ENCODE assay signal across 11 cellular contexts in the genomic region with DNA sequence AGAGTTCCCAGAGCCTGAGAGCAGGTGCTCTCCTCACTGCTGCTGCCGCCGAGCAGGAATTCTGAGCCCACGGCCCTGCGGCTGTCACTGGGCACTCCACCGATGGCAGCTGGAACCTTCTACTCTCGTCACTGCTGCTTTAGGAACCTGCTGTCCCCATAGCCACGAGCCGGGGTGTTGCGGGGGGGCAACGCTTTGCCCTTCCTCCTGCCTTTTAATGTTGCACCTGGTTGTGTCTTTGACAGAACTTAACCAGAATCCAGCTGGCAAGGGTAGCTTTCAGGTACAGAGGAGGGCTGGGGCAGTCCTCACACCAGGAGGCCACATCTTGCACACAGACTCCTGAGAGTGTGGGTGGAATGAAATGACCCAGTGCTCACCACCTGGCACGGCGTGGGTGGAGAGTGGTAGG. TPM values are rescaled to one million over a fixed set of nuclear protein-coding genes. Genes with fewer than 3 reads are reported as not detected.
DNase-seq lines count a peak whose midpoint lies in the region; ATAC-seq and TF ChIP-seq lines count a peak whose summit lies in the region.
"Had no signal": no experiment of that assay in that cellular context is flagged by ENCODE, and none has a peak within 500 bp of the region (broad histone marks: within the 10 kb centered on the region; RNA-seq: fewer than 3 reads in every experiment).

No MANE protein-coding gene starts in this region.

- H3K36me3 ChIP-seq in heart right ventricle, result peaks cover 0 to 7% (median 0%) of the 10 kb centered on the region in 9 donors
- no peaks in the 10 kb centered on the region for H3K36me3 ChIP-seq in MM.1S (replicated peaks; ENCODE audit: insufficient read depth, low read length)
- no peaks in the 10 kb centered on the region for H3K36me3 ChIP-seq in effector memory CD4-positive, alpha-beta T cell (ENCODE audit: control insufficient read depth, insufficient read depth, low read length)
- no peaks in the 10 kb centered on the region for H3K36me3 ChIP-seq in upper lobe of left lung
- no peaks in the 10 kb centered on the region for H3K36me3 ChIP-seq in colonic mucosa

- H3K27me3 ChIP-seq in heart right ventricle (no peaks in the 10 kb centered on the region), MM.1S (replicated peaks; ENCODE audit: insufficient read depth, low read length) (no peaks in the 10 kb centered on the region), upper lobe of left lung (no peaks in the 10 kb centered on the region), colonic mucosa (no peaks in the 10 kb centered on the region)
- no peaks in the 10 kb centered on the region for H3K27me3 ChIP-seq in effector memory CD4-positive, alpha-beta T cell (replicated peaks; ENCODE audit: control insufficient read depth, insufficient read depth, low read length, poor library complexity, severe bottlenecking)

- no peak for ATAC-seq in heart right ventricle
- ATAC-seq in Right ventricle myocardium inferior, result no peak
- no peak for ATAC-seq in upper lobe of left lung (ENCODE audit: low FRiP score in 2 of 2)
- no peak for ATAC-seq in HG02981 (IDR thresholded peaks at IDR 0.05; ENCODE audit: unreplicated experiment)

- H3K4me3 ChIP-seq in heart right ventricle, result no peak overlapping the region
- H3K4me3 ChIP-seq in MM.1S (ENCODE audit: low read length), result peak overlapping the region; percentile 26; the same call in 1 of the 2 replicates
- H3K4me3 ChIP-seq in effector memory CD4-positive, alpha-beta T cell (ENCODE audit: insufficient read depth, low read depth, low read length, poor library complexity, severe bottlenecking), result peak overlapping the region; percentile 26
- H3K4me3 ChIP-seq in upper lobe of left lung, result no peak overlapping the region
- no peak overlapping the region for H3K4me3 ChIP-seq in colonic mucosa

- H3K4me1 ChIP-seq in heart right ventricle, result peaks cover 11 to 96% (median 89%) of the 10 kb centered on the region in 9 donors
- H3K4me1 ChIP-seq in MM.1S (ENCODE audit: low read length), result peaks cover 38% of the 10 kb centered on the region
- H3K4me1 ChIP-seq in effector memory CD4-positive, alpha-beta T cell (ENCODE audit: control insufficient read depth, insufficient read depth, low read length, poor library complexity, severe bottlenecking), result peaks cover 93% of the 10 kb centered on the region
- H3K4me1 ChIP-seq in upper lobe of left lung, result peaks cover 37 to 59% (median 39%) of the 10 kb centered on the region in 4 donors
- H3K4me1 ChIP-seq in colonic mucosa, result no peaks in the 10 kb centered on the region

- peaks cover 100% of the 10 kb centered on the region for H3K79me2 ChIP-seq in MM.1S (ENCODE audit: low read length)

- no peaks in the 10 kb centered on the region for H3K9me2 ChIP-seq in MM.1S (replicated peaks; ENCODE audit: insufficient read depth, low read length)

- TF ChIP-seq EP300 in upper lobe of left lung (IDR thresholded peaks at IDR 0.05), result no peak

- peak overlapping the region; percentile 57 for H3K4me2 ChIP-seq in MM.1S (ENCODE audit: low read depth, low read length)

- TF ChIP-seq POLR2A in upper lobe of left lung (IDR thresholded peaks at IDR 0.05), result no peak

- H3K27ac ChIP-seq in heart right ventricle, result peak overlapping the region in 6 of 10 donors; percentile 6 to 73 (median 41)
- peak overlapping the region; percentile 89 for H3K27ac ChIP-seq in MM.1S (ENCODE audit: low read length)
- peak overlapping the region; percentile 76 for H3K27ac ChIP-seq in effector memory CD4-positive, alpha-beta T cell (ENCODE audit: insufficient read depth, low read length, poor library complexity, severe bottlenecking)
- H3K27ac ChIP-seq in upper lobe of left lung, result peak overlapping the region in 3 of 4 donors; percentile 21 to 61 (median 35)
- H3K27ac ChIP-seq in colonic mucosa, result no peak overlapping the region

- intact Hi-C loops in heart right ventricle (cut with DNase I), result loop anchor here in 1 of 10 donors (10.0 kb wide), 1 partner anchor 258 kb away; no protein-coding TSS in a partner anchor
- intact Hi-C loops in Right ventricle myocardium inferior (cut with DNase I), result no loop called here
- intact Hi-C loops in colonic mucosa (cut with DNase I), result no loop called here

- peaks cover 22% of the 10 kb centered on the region for H3F3A ChIP-seq in MM.1S (ENCODE audit: insufficient read depth, low read length)

- H3K9me3 ChIP-seq in heart right ventricle, result no peaks in the 10 kb centered on the region
- H3K9me3 ChIP-seq in MM.1S (replicated peaks; ENCODE audit: insufficient read depth, low read length), result no peaks in the 10 kb centered on the region
- H3K9me3 ChIP-seq in effector memory CD4-positive, alpha-beta T cell (ENCODE audit: control insufficient read depth, low read length), result no peaks in the 10 kb centered on the region
- no peaks in the 10 kb centered on the region for H3K9me3 ChIP-seq in upper lobe of left lung
- no peaks in the 10 kb centered on the region for H3K9me3 ChIP-seq in colonic mucosa

- DNase-seq in heart right ventricle (no peak), Right ventricle myocardium inferior (ENCODE audit: missing footprints) (no peak), MM.1S (peak; percentile 90), upper lobe of left lung (no peak), NCI-H2081 (lab: John Stamatoyannopoulos, UW) (no peak), colonic mucosa (no peak)
- DNase-seq in effector memory CD4-positive, alpha-beta T cell, result no peak
- DNase-seq: NCI-H1092 treated with DMSO at 0.1 percent for 48 hours; stimulated activated CD4-positive, alpha-beta T cell treated with anti-CD3 and anti-CD28 coated beads, Interleukin-15, amount 100 ng/mL, for 24 hours; T-helper 9 cell had no signal

- H3K9ac ChIP-seq in MM.1S (ENCODE audit: low read length), result peak overlapping the region; percentile 34; the same call in 1 of the 2 replicates
- H3K9ac ChIP-seq in colonic mucosa (ENCODE audit: low read depth in 2 of 2, low read length in 2 of 2), result no peak overlapping the region

- H2AFZ ChIP-seq in MM.1S (ENCODE audit: low read length), result no peak overlapping the region

- 88 to 91% methylated on average over 12 of the region's 12 CpGs for WGBS in heart right ventricle, 2 donors
- 81 to 86% methylated on average over 12 of the region's 12 CpGs for WGBS in upper lobe of left lung, 2 donors

- TF ChIP-seq CTCF in heart right ventricle (IDR thresholded peaks at IDR 0.05) (no peak), MM.1S (IDR thresholded peaks at IDR 0.05; ENCODE audit: low read length) (no peak), upper lobe of left lung (IDR thresholded peaks at IDR 0.05) (no peak), colonic mucosa (IDR thresholded peaks at IDR 0.05) (no peak)

- H4K20me1 ChIP-seq in MM.1S (ENCODE audit: insufficient read depth, low read length), result peaks cover 32% of the 10 kb centered on the region; the same call in 1 of the 2 replicates

RNA-seq across cellular contexts. Expression of gene NCK2, which starts 32.4 kb away (rescaled TPM):
- total RNA-seq in heart right ventricle (10 to 100 TPM; 21.1 to 45.1 (median 29.9) TPM), Right ventricle myocardium inferior (32.9 TPM), upper lobe of left lung (10 to 100 TPM; 29.3 to 48.6 (median 37.9) TPM), colonic mucosa (10 to 100 TPM; 51.3 to 67.5 TPM)
- 10 to 100 TPM; 18.5 to 20.8 TPM for polyA plus RNA-seq in heart right ventricle

Comparison
In these comparisons a context has a peak if more than half of its experiments do, and no peak if none do; other contexts are left out.
1. H3K4me3 ChIP-seq: peak in MM.1S (single experiment) and effector memory CD4-positive, alpha-beta T cell (single experiment); none in heart right ventricle (0 of 10), upper lobe of left lung (0 of 4) and colonic mucosa (single experiment).